In the genomic region with DNA sequence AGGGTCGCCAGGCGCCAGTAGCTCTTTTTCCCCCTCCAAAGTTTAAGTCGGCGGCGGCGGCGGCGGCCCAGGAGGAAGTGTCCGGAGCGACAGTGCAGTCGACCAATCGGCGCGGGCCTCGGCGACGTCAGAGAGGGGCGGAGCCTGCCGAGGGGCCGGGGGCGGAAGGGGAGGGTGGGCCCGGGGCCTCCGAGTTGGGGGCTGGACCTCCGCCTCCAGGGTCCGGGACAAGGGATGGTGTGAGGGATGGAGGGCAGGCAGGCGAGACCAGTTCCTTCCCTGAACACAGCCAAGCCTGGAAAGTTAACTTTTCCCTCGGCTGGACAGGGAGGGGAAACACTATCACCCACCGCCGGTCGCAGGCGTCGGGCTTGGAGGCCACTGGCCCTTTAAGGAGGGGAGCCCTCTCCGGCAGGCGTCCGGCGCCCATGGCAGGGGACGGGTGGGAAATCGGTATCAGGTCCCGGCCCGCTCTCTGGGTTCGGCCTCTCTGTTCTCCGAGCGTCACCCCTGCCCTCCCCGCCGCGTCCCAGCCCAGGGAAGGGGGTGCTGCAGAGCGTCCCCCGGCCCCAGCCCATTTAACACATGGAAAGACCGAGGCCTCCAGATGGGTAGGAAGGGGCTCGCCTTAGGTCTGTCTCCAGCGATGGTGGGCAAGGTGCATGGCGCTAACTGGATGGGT, we compare ENCODE assay signal across 8 cellular contexts. TPM values are rescaled to one million over a fixed set of nuclear protein-coding genes. Genes with fewer than 3 reads are reported as not detected.
A peak's percentile ranks its signal among the peaks of the same experiment; 100 is the strongest.
DNase-seq lines count a peak whose midpoint lies in the region; ATAC-seq and TF ChIP-seq lines count a peak whose summit lies in the region.

A gene (minus strand): TSS at position 81 of the 682 bp plus-strand sequence. CDS start 744 bp downstream, outside the sequence.

- peak; percentile 57 for DNase-seq in HT1080 (ENCODE audit: low read depth)
- peak; percentile 92 to 96 (median 94) for DNase-seq in Peyer's patch
- DNase-seq in activated T-cell treated with anti-CD3 and anti-CD28 coated beads, Interleukin-2, amount 50 U/mL, for 48 hours, result peak; percentile 95 to 96
- DNase-seq in stimulated activated CD8-positive, alpha-beta memory T cell treated with anti-CD3 and anti-CD28 coated beads, Interleukin-7, amount 100 ng/mL, for 1 hour (ENCODE audit: low read depth in 2 of 2), result peak; percentile 77 to 83

- H3K4me3 ChIP-seq in Peyer's patch (peak within 1 kb of the TSS; percentile 70 to 92 (median 86)), muscle layer of duodenum (ENCODE audit: low read depth in 1 of 2, low read length in 2 of 2) (peak within 1 kb of the TSS; percentile 79 to 81)

- H3K36me3 ChIP-seq in Peyer's patch (peaks cover 0 to 26% (median 0%) of the 10 kb centered on the region in 3 donors), muscle layer of duodenum (ENCODE audit: control insufficient read depth in 1 of 2, insufficient read depth in 2 of 2, low read length in 2 of 2) (peaks cover 9 to 25% of the 10 kb centered on the region in 2 donors)

- H3K9me3 ChIP-seq in Peyer's patch (no peaks in the 10 kb centered on the region), muscle layer of duodenum (ENCODE audit: control insufficient read depth in 1 of 2, low read length in 2 of 2) (no peaks in the 10 kb centered on the region)

- TF ChIP-seq POLR2A in GM18505 (IDR thresholded peaks at IDR 0.05; ENCODE audit: borderline replicate concordance, extremely low read depth, insufficient read depth, insufficient read length), result peak; percentile 56
- TF ChIP-seq POLR2A in Peyer's patch (IDR thresholded peaks at IDR 0.05), result no peak

- H3K4me1 ChIP-seq in Peyer's patch (peaks cover 0 to 36% (median 30%) of the 10 kb centered on the region in 4 donors), muscle layer of duodenum (ENCODE audit: control insufficient read depth in 1 of 2, insufficient read depth in 2 of 2, low read length in 2 of 2) (peaks cover 4 to 25% of the 10 kb centered on the region in 2 donors)

- no peak for TF ChIP-seq CTCF in 22Rv1 (IDR thresholded peaks at IDR 0.05)
- no peak for TF ChIP-seq CTCF in Peyer's patch (IDR thresholded peaks at IDR 0.05)

- H3K27ac ChIP-seq in 22Rv1 (peak within 1 kb of the TSS; percentile 51), Peyer's patch (peak within 1 kb of the TSS; percentile 91 to 95 (median 93)), muscle layer of duodenum (ENCODE audit: low read length) (peak within 1 kb of the TSS; percentile 95)

- H3K27me3 ChIP-seq in Peyer's patch, result no peaks in the 10 kb centered on the region
- H3K27me3 ChIP-seq in muscle layer of duodenum (ENCODE audit: low read depth, low read length), result no peaks in the 10 kb centered on the region

- peak; percentile 33 for ATAC-seq in GM18505 (IDR thresholded peaks at IDR 0.05; ENCODE audit: unreplicated experiment)
- ATAC-seq in esophagus mucosa, result peak; percentile 69

RNA-seq across cellular contexts. Expression of the gene that starts here (rescaled TPM):
- 13.3 and 19.1 TPM in 2 replicates for total RNA-seq in HT1080 (2014; rRNA removed; shearing (Covaris generic))
- polyA plus RNA-seq in HT1080 (2015; cell fraction: cytosol; rRNA removed), result 23.0 and 29.0 TPM in 2 replicates
- 32.5 and 33.3 TPM in 2 replicates for polyA plus RNA-seq in HT1080 (2015; cell fraction: nucleus; rRNA removed)
- 10 to 100 TPM; 57.0 to 88.8 (median 64.0) TPM for total RNA-seq in Peyer's patch
- 31.4 TPM for total RNA-seq in esophagus mucosa

Comparison
In these comparisons a context has a peak if more than half of its experiments do, and no peak if none do; other contexts are left out.
1. Peak in every context shown above with its lines: DNase-seq, ATAC-seq, H3K4me3 ChIP-seq and H3K27ac ChIP-seq.